22 cellular contexts compared by ENCODE assay signal in the genomic region with DNA sequence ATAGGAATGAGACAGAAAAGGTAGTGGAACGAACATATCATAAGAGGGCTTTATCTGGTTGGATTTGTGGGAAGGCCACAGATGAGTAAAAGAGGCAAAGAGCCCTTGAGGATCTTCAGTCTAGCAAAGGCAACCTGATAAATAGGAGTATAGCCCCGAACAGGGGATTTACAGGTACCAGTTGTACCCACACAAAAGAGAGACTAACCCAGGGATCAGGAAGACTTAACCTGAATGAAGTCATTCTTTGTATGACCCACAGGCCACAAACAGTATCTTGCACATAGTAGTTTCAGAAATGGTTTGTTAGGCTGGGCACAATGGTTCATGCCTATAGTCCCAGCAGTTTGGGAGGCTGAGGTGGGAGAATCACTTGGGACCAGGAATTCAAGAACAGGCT.
"Had no signal": no experiment of that assay in that cellular context is flagged by ENCODE, and none has a peak within 500 bp of the region (broad histone marks: within the 10 kb centered on the region; RNA-seq: fewer than 3 reads in every experiment).

No MANE protein-coding gene starts in this region.

- DNase-seq: Kasumi-1, MM.1S, NCI-H1092 treated with DMSO at 0.1 percent for 48 hours, NCI-H1436, NCI-H187, NCI-H2029, NCI-H2081 treated with DMSO at 0.1 percent for 48 hours, NCI-H2171, NCI-H226, NCI-H446, NCI-H510A, NCI-H524 treated with DMSO at 0.1 percent for 48 hours, NCI-H69, NCI-H774, SHP77, SK-N-SH, SW 1271 had no signal

- H3K27ac ChIP-seq: HL-60, KMS-11, RWPE1 had no signal

- H3K4me3 ChIP-seq: K562 had no signal

- H3K9me3 ChIP-seq: SK-N-SH had no signal

- H3K36me3 Mint-ChIP-seq: IgD-negative memory B cell had no signal

- ATAC-seq: K562 had no signal

- H3K4me3 Mint-ChIP-seq: IgD-negative memory B cell had no signal

- H3K27ac Mint-ChIP-seq: IgD-negative memory B cell had no signal
